Comparison of ENCODE assay signal across 8 cellular contexts in the genomic region with DNA sequence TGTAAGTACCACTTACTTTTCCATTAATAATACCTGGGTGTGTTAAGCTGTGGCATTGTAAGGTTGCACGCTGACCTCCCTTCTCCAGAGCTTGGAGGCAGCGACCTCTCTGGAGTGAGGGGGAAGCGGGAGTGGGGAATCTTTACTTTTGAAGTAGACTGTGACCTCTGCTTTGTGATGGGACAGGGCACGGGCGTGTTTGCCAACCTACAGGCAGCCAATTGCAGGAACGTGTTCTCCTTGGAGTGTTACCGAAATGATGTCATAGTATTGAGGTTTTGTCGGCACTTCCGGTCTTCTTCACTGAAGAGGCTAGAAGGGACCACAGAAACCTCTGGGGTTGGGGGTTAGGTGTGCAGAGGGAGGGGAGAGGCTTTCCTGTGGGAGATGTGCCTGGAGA. TPM values are rescaled to one million over a fixed set of nuclear protein-coding genes. Genes with fewer than 3 reads are reported as not detected.
DNase-seq lines count a peak whose midpoint lies in the region; ATAC-seq and TF ChIP-seq lines count a peak whose summit lies in the region.

No MANE protein-coding gene starts in this region.

- peak overlapping the region; percentile 66 for H3K4me3 Mint-ChIP-seq in T-helper 2 cell treated with Interferon-gamma antibody and Interleukin-4, amounts not matched to agents 5 μg/mL and 100 μg/mL, for 36 hours
- H3K4me3 Mint-ChIP-seq in glutamatergic neuron (ENCODE audit: unreplicated experiment) (peak overlapping the region; percentile 88), progenitor cell of endocrine pancreas (ENCODE audit: low read depth) (peak overlapping the region; percentile 97)

- peak; percentile 44 for DNase-seq in HCEC 1CT
- DNase-seq in T-helper 2 cell treated with Interferon-gamma antibody and Interleukin-4, amounts not matched to agents 5 μg/mL and 100 μg/mL, for 36 hours (ENCODE audit: low spot score) = peak; percentile 4
- peak; percentile 24 for DNase-seq in glutamatergic neuron
- no peak for DNase-seq in progenitor cell of endocrine pancreas (ENCODE audit: low spot score, unreplicated experiment)
- no peak for DNase-seq in AML-193 (lab: John Stamatoyannopoulos, UW)
- no peak for DNase-seq in NCI-H510A treated with DMSO at 0.1 percent for 48 hours (lab: John Stamatoyannopoulos, UW)

- H3K9me3 Mint-ChIP-seq in T-helper 2 cell treated with Interferon-gamma antibody and Interleukin-4, amounts not matched to agents 5 μg/mL and 100 μg/mL, for 36 hours = no peaks in the 10 kb centered on the region
- peaks cover 4% of the 10 kb centered on the region for H3K9me3 Mint-ChIP-seq in glutamatergic neuron (ENCODE audit: unreplicated experiment)
- no peaks in the 10 kb centered on the region for H3K9me3 Mint-ChIP-seq in progenitor cell of endocrine pancreas (ENCODE audit: low read depth)

- no peak overlapping the region for H3K27ac Mint-ChIP-seq in T-helper 2 cell treated with Interferon-gamma antibody and Interleukin-4, amounts not matched to agents 5 μg/mL and 100 μg/mL, for 36 hours
- peak overlapping the region; percentile 8 for H3K27ac Mint-ChIP-seq in glutamatergic neuron (ENCODE audit: unreplicated experiment)
- H3K27ac Mint-ChIP-seq in progenitor cell of endocrine pancreas = peak overlapping the region; percentile 87

- peaks cover 34% of the 10 kb centered on the region for H3K27me3 Mint-ChIP-seq in T-helper 2 cell treated with Interferon-gamma antibody and Interleukin-4, amounts not matched to agents 5 μg/mL and 100 μg/mL, for 36 hours (ENCODE audit: low read depth)
- H3K27me3 Mint-ChIP-seq in glutamatergic neuron (ENCODE audit: unreplicated experiment) = peaks cover 7% of the 10 kb centered on the region
- peaks cover 3% of the 10 kb centered on the region for H3K27me3 Mint-ChIP-seq in progenitor cell of endocrine pancreas

- no peak for ATAC-seq in GM21576 (IDR thresholded peaks at IDR 0.05; ENCODE audit: unreplicated experiment)
- no peak for ATAC-seq in GM21737 (IDR thresholded peaks at IDR 0.05; ENCODE audit: unreplicated experiment)

- peaks cover 2% of the 10 kb centered on the region for H3K36me3 Mint-ChIP-seq in T-helper 2 cell treated with Interferon-gamma antibody and Interleukin-4, amounts not matched to agents 5 μg/mL and 100 μg/mL, for 36 hours (ENCODE audit: low read depth)
- no peaks in the 10 kb centered on the region for H3K36me3 Mint-ChIP-seq in glutamatergic neuron (ENCODE audit: unreplicated experiment)
- H3K36me3 Mint-ChIP-seq in progenitor cell of endocrine pancreas (ENCODE audit: insufficient read depth) = no peaks in the 10 kb centered on the region

- TF ChIP-seq CTCF in glutamatergic neuron (IDR thresholded peaks at IDR 0.05; ENCODE audit: partially characterized antibody, unreplicated experiment) (no peak), progenitor cell of endocrine pancreas (IDR thresholded peaks at IDR 0.05; ENCODE audit: unreplicated experiment) (peak; percentile 24)

- H3K4me1 Mint-ChIP-seq in T-helper 2 cell treated with Interferon-gamma antibody and Interleukin-4, amounts not matched to agents 5 μg/mL and 100 μg/mL, for 36 hours (ENCODE audit: low read depth) = peaks cover 13% of the 10 kb centered on the region
- peaks cover 4% of the 10 kb centered on the region for H3K4me1 Mint-ChIP-seq in glutamatergic neuron (ENCODE audit: low read depth, unreplicated experiment)
- H3K4me1 Mint-ChIP-seq in progenitor cell of endocrine pancreas (ENCODE audit: low read depth) = peaks cover 13% of the 10 kb centered on the region

RNA-seq across cellular contexts. Expression of gene TLN2, which starts 2.1 kb away (rescaled TPM):
- total RNA-seq in glutamatergic neuron (ENCODE audit: unreplicated experiment) (16.9 TPM), progenitor cell of endocrine pancreas (24.7 and 26.5 TPM in 2 replicates)

Comparison
In these comparisons a context has a peak if more than half of its experiments do, and no peak if none do; other contexts are left out.
1. DNase-seq: peak in HCEC 1CT (single experiment), T-helper 2 cell treated with Interferon-gamma antibody and Interleukin-4, amounts not matched to agents 5 μg/mL and 100 μg/mL, for 36 hours (single experiment) and glutamatergic neuron (single experiment); none in progenitor cell of endocrine pancreas (single experiment), AML-193 (0 of 2) and NCI-H510A treated with DMSO at 0.1 percent for 48 hours (single experiment).
2. Peak in every context shown above with its lines, with median percentiles within 50 percentile points of each other: H3K4me3 Mint-ChIP-seq.